Comparison of ENCODE assay signal across 1 cellular context in genomic region chr4:76803522-76803921, GRCh38.
TF ChIP-seq lines count a peak whose summit lies in the region.

No MANE protein-coding gene starts in this region.

TF ChIP-seq in K562, 482 proteins besides CTCF, POLR2A, EP300 and RAD21 (continued from another document and continues in another):
- TF ChIP-seq, protein P1, sequence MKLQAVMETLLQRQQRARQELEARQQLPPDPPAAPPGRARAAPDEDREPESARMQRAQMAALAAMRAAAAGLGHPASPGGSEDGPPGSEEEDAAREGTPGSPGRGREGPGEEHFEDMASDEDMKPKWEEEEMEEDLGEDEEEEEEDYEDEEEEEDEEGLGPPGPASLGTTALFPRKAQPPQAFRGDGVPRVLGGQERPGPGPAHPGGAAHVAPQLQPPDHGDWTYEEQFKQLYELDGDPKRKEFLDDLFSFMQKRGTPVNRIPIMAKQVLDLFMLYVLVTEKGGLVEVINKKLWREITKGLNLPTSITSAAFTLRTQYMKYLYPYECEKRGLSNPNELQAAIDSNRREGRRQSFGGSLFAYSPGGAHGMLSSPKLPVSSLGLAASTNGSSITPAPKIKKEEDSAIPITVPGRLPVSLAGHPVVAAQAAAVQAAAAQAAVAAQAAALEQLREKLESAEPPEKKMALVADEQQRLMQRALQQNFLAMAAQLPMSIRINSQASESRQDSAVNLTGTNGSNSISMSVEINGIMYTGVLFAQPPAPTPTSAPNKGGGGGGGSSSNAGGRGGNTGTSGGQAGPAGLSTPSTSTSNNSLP (IDR thresholded peaks at IDR 0.05; ENCODE audit: borderline replicate concordance, low read depth, low read length) = no peak
- no peak for TF ChIP-seq KDM2B (CRISPR knock-in tag; IDR thresholded peaks at IDR 0.05)
- no peak for TF ChIP-seq NR3C1 (CRISPR knock-in tag; IDR thresholded peaks at IDR 0.05)
- no peak for TF ChIP-seq HES1 (IDR thresholded peaks at IDR 0.05; ENCODE audit: low read depth)
- TF ChIP-seq ZNF408 (CRISPR knock-in tag; IDR thresholded peaks at IDR 0.05; ENCODE audit: low read depth) = no peak
- no peak for TF ChIP-seq ZNF57 (CRISPR knock-in tag; IDR thresholded peaks at IDR 0.05)
- no peak for TF ChIP-seq ZNF507 (tag; conservative IDR thresholded peaks at IDR 0.05)
- peak; percentile 65; the same call in 1 of the 2 replicates for TF ChIP-seq ZNF263 (CRISPR knock-in tag; IDR thresholded peaks at IDR 0.05; ENCODE audit: borderline replicate concordance)
- TF ChIP-seq CREM (IDR thresholded peaks at IDR 0.05; ENCODE audit: low read depth) = peak; percentile 43; the same call in 1 of the 2 replicates
- no peak for TF ChIP-seq ZNF239 (CRISPR knock-in tag; IDR thresholded peaks at IDR 0.05)
- TF ChIP-seq, protein P2, sequence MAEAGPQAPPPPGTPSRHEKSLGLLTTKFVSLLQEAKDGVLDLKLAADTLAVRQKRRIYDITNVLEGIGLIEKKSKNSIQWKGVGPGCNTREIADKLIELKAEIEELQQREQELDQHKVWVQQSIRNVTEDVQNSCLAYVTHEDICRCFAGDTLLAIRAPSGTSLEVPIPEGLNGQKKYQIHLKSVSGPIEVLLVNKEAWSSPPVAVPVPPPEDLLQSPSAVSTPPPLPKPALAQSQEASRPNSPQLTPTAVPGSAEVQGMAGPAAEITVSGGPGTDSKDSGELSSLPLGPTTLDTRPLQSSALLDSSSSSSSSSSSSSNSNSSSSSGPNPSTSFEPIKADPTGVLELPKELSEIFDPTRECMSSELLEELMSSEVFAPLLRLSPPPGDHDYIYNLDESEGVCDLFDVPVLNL (CRISPR knock-in tag; IDR thresholded peaks at IDR 0.05; ENCODE audit: low read depth) = no peak
- no peak for TF ChIP-seq BACH1 (tag; IDR thresholded peaks at IDR 0.05)
- no peak for TF ChIP-seq FOXK1 (CRISPR knock-in tag; IDR thresholded peaks at IDR 0.05; ENCODE audit: borderline replicate concordance)
- TF ChIP-seq TCFL5 (CRISPR knock-in tag; conservative IDR thresholded peaks at IDR 0.05) = no peak
- TF ChIP-seq NRF1 (conservative IDR thresholded peaks at IDR 0.05 in 1 of 2, IDR thresholded peaks at IDR 0.05 in 1 of 2) = peak in 1 of 2 experiments; percentile 11; a peak in 1 of 4 replicates
- TF ChIP-seq ZNF76 (CRISPR knock-in tag; IDR thresholded peaks at IDR 0.05; ENCODE audit: borderline replicate concordance) = no peak
- TF ChIP-seq HLTF (IDR thresholded peaks at IDR 0.05) = no peak
- TF ChIP-seq, protein P3, sequence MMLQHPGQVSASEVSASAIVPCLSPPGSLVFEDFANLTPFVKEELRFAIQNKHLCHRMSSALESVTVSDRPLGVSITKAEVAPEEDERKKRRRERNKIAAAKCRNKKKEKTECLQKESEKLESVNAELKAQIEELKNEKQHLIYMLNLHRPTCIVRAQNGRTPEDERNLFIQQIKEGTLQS (IDR thresholded peaks at IDR 0.05) = peak; percentile 84
- TF ChIP-seq, protein P3 (CRISPR knock-in tag; conservative IDR thresholded peaks at IDR 0.05) = 0 out of 2 replicates have a peak, but pooled peaks have one; percentile 31
- TF ChIP-seq SRSF3 (IDR thresholded peaks at IDR 0.05; ENCODE audit: insufficient read depth, low read length) = no peak
- TF ChIP-seq NBN (IDR thresholded peaks at IDR 0.05; ENCODE audit: low read depth) = no peak
- TF ChIP-seq ZFPM2 (CRISPR knock-in tag; IDR thresholded peaks at IDR 0.05) = no peak
- peak in 1 of 2 experiments; percentile 52; a peak in 1 of 4 replicates for TF ChIP-seq RCOR1 (IDR thresholded peaks at IDR 0.05; ENCODE audit: borderline replicate concordance in 1 of 2, low read depth in 2 of 2, low read length in 2 of 2)
- TF ChIP-seq GABPB2 (CRISPR knock-in tag; conservative IDR thresholded peaks at IDR 0.05) = no peak
- no peak for TF ChIP-seq PATZ1 (CRISPR knock-in tag; IDR thresholded peaks at IDR 0.05; ENCODE audit: borderline replicate concordance)
- peak; percentile 71; the same call in 1 of the 2 replicates for TF ChIP-seq FOXJ2 (tag; IDR thresholded peaks at IDR 0.05)
- no peak for TF ChIP-seq RHOXF2B (CRISPR knock-in tag; conservative IDR thresholded peaks at IDR 0.05)
- TF ChIP-seq SOX6 (IDR thresholded peaks at IDR 0.05) = peak; percentile 55
- TF ChIP-seq ZNF41 (CRISPR knock-in tag; conservative IDR thresholded peaks at IDR 0.05) = no peak
- TF ChIP-seq ZFX (CRISPR knock-in tag; IDR thresholded peaks at IDR 0.05) = no peak
- no peak for TF ChIP-seq ERF (CRISPR knock-in tag; IDR thresholded peaks at IDR 0.05)
- peak; percentile 41 for TF ChIP-seq TAL1 (IDR thresholded peaks at IDR 0.05)
- TF ChIP-seq BMI1 (IDR thresholded peaks at IDR 0.05; ENCODE audit: low read length) = no peak
- peak; percentile 29 to 38; a peak in 1 of 4 replicates for TF ChIP-seq TRIM24 (IDR thresholded peaks at IDR 0.05)
- peak; percentile 72 for TF ChIP-seq ARID1B (IDR thresholded peaks at IDR 0.05)
- TF ChIP-seq GTF2F1 (IDR thresholded peaks at IDR 0.05; ENCODE audit: low read depth, low read length) = no peak
- no peak for TF ChIP-seq ZNF444 (CRISPR knock-in tag; IDR thresholded peaks at IDR 0.05)
- TF ChIP-seq, protein P4, sequence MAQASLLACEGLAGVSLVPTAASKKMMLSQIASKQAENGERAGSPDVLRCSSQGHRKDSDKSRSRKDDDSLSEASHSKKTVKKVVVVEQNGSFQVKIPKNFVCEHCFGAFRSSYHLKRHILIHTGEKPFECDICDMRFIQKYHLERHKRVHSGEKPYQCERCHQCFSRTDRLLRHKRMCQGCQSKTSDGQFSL (CRISPR knock-in tag; IDR thresholded peaks at IDR 0.05) = no peak
- TF ChIP-seq, protein P4 (tag; IDR thresholded peaks at IDR 0.05) = no peak
- no peak for TF ChIP-seq ZNF140 (CRISPR knock-in tag; IDR thresholded peaks at IDR 0.05)
- no peak for TF ChIP-seq KDM5B (IDR thresholded peaks at IDR 0.05; ENCODE audit: insufficient replicate concordance, low read depth, low read length)
- no peak for TF ChIP-seq MAFK (IDR thresholded peaks at IDR 0.05; ENCODE audit: low read length)
- no peak for TF ChIP-seq NR1H2 (CRISPR knock-in tag; IDR thresholded peaks at IDR 0.05)
- no peak for TF ChIP-seq MTA2 (IDR thresholded peaks at IDR 0.05; ENCODE audit: low read depth)
- TF ChIP-seq, protein P5, sequence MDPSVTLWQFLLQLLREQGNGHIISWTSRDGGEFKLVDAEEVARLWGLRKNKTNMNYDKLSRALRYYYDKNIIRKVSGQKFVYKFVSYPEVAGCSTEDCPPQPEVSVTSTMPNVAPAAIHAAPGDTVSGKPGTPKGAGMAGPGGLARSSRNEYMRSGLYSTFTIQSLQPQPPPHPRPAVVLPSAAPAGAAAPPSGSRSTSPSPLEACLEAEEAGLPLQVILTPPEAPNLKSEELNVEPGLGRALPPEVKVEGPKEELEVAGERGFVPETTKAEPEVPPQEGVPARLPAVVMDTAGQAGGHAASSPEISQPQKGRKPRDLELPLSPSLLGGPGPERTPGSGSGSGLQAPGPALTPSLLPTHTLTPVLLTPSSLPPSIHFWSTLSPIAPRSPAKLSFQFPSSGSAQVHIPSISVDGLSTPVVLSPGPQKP (CRISPR knock-in tag; IDR thresholded peaks at IDR 0.05) = no peak
- no peak for TF ChIP-seq E2F5 (CRISPR knock-in tag; IDR thresholded peaks at IDR 0.05)
- no peak for TF ChIP-seq ETS2 (tag; IDR thresholded peaks at IDR 0.05; ENCODE audit: borderline replicate concordance, poor library complexity, severe bottlenecking)
- TF ChIP-seq ZNF436 (CRISPR knock-in tag; IDR thresholded peaks at IDR 0.05) = no peak
- no peak for TF ChIP-seq HDAC6 (IDR thresholded peaks at IDR 0.05; ENCODE audit: low read depth, low read length)
- TF ChIP-seq POLR2G (IDR thresholded peaks at IDR 0.05; ENCODE audit: low read depth, low read length) = no peak
- TF ChIP-seq ZBTB1 (CRISPR knock-in tag; IDR thresholded peaks at IDR 0.05; ENCODE audit: borderline replicate concordance, low read depth) = no peak
- no peak for TF ChIP-seq REST (CRISPR knock-in tag; IDR thresholded peaks at IDR 0.05; ENCODE audit: low read depth)
- no peak for TF ChIP-seq SAP30 (IDR thresholded peaks at IDR 0.05; ENCODE audit: borderline replicate concordance, insufficient read depth, low read depth, low read length, poor library complexity, severe bottlenecking)
- TF ChIP-seq, protein P6, sequence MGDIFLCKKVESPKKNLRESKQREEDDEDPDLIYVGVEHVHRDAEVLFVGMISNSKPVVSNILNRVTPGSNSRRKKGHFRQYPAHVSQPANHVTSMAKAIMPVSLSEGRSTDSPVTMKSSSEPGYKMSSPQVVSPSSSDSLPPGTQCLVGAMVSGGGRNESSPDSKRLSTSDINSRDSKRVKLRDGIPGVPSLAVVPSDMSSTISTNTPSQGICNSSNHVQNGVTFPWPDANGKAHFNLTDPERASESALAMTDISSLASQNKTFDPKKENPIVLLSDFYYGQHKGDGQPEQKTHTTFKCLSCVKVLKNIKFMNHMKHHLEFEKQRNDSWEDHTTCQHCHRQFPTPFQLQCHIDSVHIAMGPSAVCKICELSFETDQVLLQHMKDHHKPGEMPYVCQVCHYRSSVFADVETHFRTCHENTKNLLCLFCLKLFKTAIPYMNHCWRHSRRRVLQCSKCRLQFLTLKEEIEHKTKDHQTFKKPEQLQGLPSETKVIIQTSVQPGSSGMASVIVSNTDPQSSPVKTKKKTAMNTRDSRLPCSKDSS (IDR thresholded peaks at IDR 0.05; ENCODE audit: low read depth, partially characterized antibody) = no peak
- no peak for TF ChIP-seq SRSF1 (IDR thresholded peaks at IDR 0.05; ENCODE audit: low read depth, low read length)
- TF ChIP-seq SP2 (IDR thresholded peaks at IDR 0.05; ENCODE audit: extremely low read depth, low read depth, low read length, poor library complexity, severe bottlenecking) = no peak
- TF ChIP-seq FOXA3 (CRISPR knock-in tag; conservative IDR thresholded peaks at IDR 0.05 in 1 of 2, IDR thresholded peaks at IDR 0.05 in 1 of 2) = no peak
- no peak for TF ChIP-seq ZBTB43 (CRISPR knock-in tag; IDR thresholded peaks at IDR 0.05)
- TF ChIP-seq CTBP1 (IDR thresholded peaks at IDR 0.05; ENCODE audit: borderline replicate concordance) = 0 out of 2 replicates have a peak, but pooled peaks have one; percentile 47
